ENCODE assay signal across 8 cellular contexts in the genomic region with DNA sequence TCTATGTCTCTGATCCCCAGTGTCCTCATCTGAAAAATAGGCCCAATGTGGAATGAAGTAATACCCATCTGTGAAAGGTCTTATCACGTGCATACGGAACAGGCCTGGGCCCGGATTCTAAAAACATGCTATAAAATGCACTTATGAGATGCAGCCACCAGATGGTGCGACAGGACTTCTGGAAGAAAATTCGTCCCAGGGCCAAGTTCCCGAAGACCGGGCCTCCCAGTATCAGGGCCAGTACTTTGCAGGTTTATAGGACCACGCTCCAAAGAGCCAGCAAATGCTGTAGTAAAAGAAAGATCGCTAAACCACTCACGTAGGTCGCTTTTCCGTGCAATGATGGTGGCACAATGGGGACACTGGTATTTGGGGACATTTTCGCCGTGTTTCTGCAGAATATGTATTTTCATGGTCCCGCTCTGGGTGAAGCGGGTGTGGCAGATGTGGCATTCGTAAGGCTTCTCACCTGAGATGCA. TPM values are rescaled to one million over a fixed set of nuclear protein-coding genes. Genes with fewer than 3 reads are reported as not detected.
A peak's percentile ranks its signal among the peaks of the same experiment; 100 is the strongest.
DNase-seq lines count a peak whose midpoint lies in the region; ATAC-seq and TF ChIP-seq lines count a peak whose summit lies in the region.

No MANE protein-coding gene starts in this region.

- intact Hi-C loops in ascending aorta (cut with DNase I) = loop anchor here (1.0 kb wide), 2 partner anchors 80 to 696 kb away; no protein-coding TSS in a partner anchor
- intact Hi-C loops in left ventricle myocardium superior (cut with micrococcal nuclease) = loop anchor here (2.0 to 5.0 kb wide), 2 partner anchors 80 to 698 kb away; no protein-coding TSS in a partner anchor

- H3K4me1 ChIP-seq in ascending aorta = no peaks in the 10 kb centered on the region

- DNase-seq in AG04449 (ENCODE audit: low read depth, low spot score) (peak; percentile 12), NCI-H526 treated with DMSO at 0.1 percent for 48 hours (lab: John Stamatoyannopoulos, UW) (peak; percentile 75), ascending aorta (ENCODE audit: low spot score in 2 of 2) (peak in 1 of 2 donors; percentile 83), left ventricle myocardium superior (peak; percentile 63), retinal pigment epithelial cell (ENCODE audit: low read depth) (peak; percentile 10)

- ATAC-seq in left ventricle myocardium superior (peak; percentile 88), HG03135 (IDR thresholded peaks at IDR 0.05; ENCODE audit: unreplicated experiment) (no peak), HG02588 (IDR thresholded peaks at IDR 0.05; ENCODE audit: unreplicated experiment) (no peak)

- no peak overlapping the region for H3K4me3 ChIP-seq in AG04449 (ENCODE audit: low read depth, low read length)
- H3K4me3 ChIP-seq in ascending aorta = no peak overlapping the region
- no peak overlapping the region for H3K4me3 ChIP-seq in retinal pigment epithelial cell (ENCODE audit: low read length)

- no peak overlapping the region for H3K27ac ChIP-seq in ascending aorta

- CTCF ChIA-PET in AG04449 (lab: Yijun Ruan, JAX) = interaction anchor here (0.9 to 16.6 kb wide), 5 partner anchors 74 to 695 kb away, joined by 3 to 303 read pairs (median 7); no protein-coding TSS in a partner anchor

- TF ChIP-seq CTCF in AG04449 (IDR thresholded peaks at IDR 0.05; ENCODE audit: insufficient read depth, low read length, missing control alignments) (peak; percentile 69), GM12872 (IDR thresholded peaks at IDR 0.05; ENCODE audit: insufficient read depth, low read depth, low read length) (peak; percentile 55), ascending aorta (IDR thresholded peaks at IDR 0.05) (peak; percentile 63 to 84 (median 81)), retinal pigment epithelial cell (conservative IDR thresholded peaks at IDR 0.05; ENCODE audit: low read depth, low read length) (peak; percentile 73)

- H3K36me3 ChIP-seq in ascending aorta = no peaks in the 10 kb centered on the region

- H3K9me3 ChIP-seq in ascending aorta = no peaks in the 10 kb centered on the region

- H3K27me3 ChIP-seq in ascending aorta = no peaks in the 10 kb centered on the region

- POLR2A ChIA-PET in AG04449 (lab: Yijun Ruan, JAX) = no interaction called here

RNA-seq across cellular contexts. Expression of gene CTCFL, which starts 10.6 kb away (rescaled TPM):
- total RNA-seq in ascending aorta (not detected), left ventricle myocardium superior (not detected)

RNA-seq across cellular contexts. Expression of gene PCK1, which starts 46.6 kb away (rescaled TPM):
- total RNA-seq in ascending aorta (7.7 TPM), left ventricle myocardium superior (0.62 TPM)
